Comparison of ENCODE assay signal across 9 cellular contexts in the genomic region with DNA sequence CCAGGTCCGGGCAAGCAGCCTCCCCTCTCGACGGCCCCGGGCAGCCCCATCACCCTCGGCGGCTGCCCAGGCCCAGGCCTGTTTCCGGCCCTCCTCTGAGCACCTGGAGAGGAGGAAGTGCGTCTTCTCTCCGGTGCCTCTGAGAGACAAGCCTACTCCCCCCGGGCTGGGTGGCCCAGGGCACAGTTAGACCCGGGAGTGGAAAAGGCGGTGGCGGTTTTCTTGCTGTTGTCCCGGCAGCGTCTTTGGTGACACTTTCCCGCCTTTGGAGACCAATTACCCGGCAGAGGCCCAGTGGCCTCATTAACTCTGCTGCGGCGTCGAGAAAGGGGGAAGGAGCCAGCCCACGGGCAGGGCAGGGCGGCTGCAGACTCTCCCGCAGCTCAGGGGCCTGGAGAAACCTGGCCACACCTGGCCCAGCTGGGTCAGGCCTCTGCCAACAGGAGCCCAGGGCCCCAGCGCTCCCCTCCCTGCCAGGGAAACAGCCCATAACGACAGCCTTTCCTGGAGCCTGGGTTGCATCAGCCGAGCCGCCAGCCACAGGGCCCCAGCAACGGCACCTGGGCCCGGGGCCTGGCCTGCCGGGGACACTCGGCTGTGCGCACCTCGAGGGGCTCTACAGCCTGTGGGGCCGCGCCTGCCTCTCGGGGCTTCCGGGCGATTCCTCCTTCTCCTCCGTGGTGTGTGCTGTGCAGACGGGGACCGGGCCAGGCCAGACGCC. TPM values are rescaled to one million over a fixed set of nuclear protein-coding genes. Genes with fewer than 3 reads are reported as not detected.
A peak's percentile ranks its signal among the peaks of the same experiment; 100 is the strongest.
DNase-seq lines count a peak whose midpoint lies in the region; TF ChIP-seq lines count a peak whose summit lies in the region.
"Had no signal": no experiment of that assay in that cellular context is flagged by ENCODE, and none has a peak within 500 bp of the region (broad histone marks: within the 10 kb centered on the region; RNA-seq: fewer than 3 reads in every experiment).

No MANE protein-coding gene starts in this region.

- CTCF ChIA-PET in mammary epithelial cell (lab: Charles Lee; ENCODE audit: low non-redundant PET): no interaction called here

- H3K36me3 ChIP-seq in breast epithelium: no peaks in the 10 kb centered on the region
- H3K36me3 ChIP-seq in mammary epithelial cell (ENCODE audit: insufficient read depth, low read length): no peaks in the 10 kb centered on the region
- no peaks in the 10 kb centered on the region for H3K36me3 ChIP-seq in BE2C

- H3K27ac Mint-ChIP-seq in T-helper 1 cell treated with Interleukin-12 subunit alpha and Interleukin-12 subunit beta and Interleukin-4 antibody, amounts not matched to agents 30 μg/mL and 1 μg/mL, for 36 hours: peak overlapping the region; percentile 96

- H3K4me2 ChIP-seq in mammary epithelial cell (ENCODE audit: insufficient read depth, low read depth, low read length): no peak overlapping the region

- H3K79me2 ChIP-seq in mammary epithelial cell (ENCODE audit: insufficient read depth, low read length): no peaks in the 10 kb centered on the region

- H3K9me3 ChIP-seq in breast epithelium (no peaks in the 10 kb centered on the region), mammary epithelial cell (replicated peaks; ENCODE audit: insufficient read depth, low read length) (no peaks in the 10 kb centered on the region), BE2C (no peaks in the 10 kb centered on the region)

- no peak overlapping the region for H3K9ac ChIP-seq in mammary epithelial cell (ENCODE audit: insufficient read depth, low read length)

- H3K9me3 Mint-ChIP-seq in T-helper 1 cell treated with Interleukin-12 subunit alpha and Interleukin-12 subunit beta and Interleukin-4 antibody, amounts not matched to agents 30 μg/mL and 1 μg/mL, for 36 hours: no peaks in the 10 kb centered on the region

- no peak for TF ChIP-seq CTCF in breast epithelium (IDR thresholded peaks at IDR 0.05)
- no peak for TF ChIP-seq CTCF in mammary epithelial cell (conservative IDR thresholded peaks at IDR 0.05 in 1 of 2, IDR thresholded peaks at IDR 0.05 in 1 of 2; ENCODE audit: extremely low read depth in 1 of 2, insufficient read depth in 1 of 2, low read depth in 1 of 2, low read length in 2 of 2)
- TF ChIP-seq CTCF in BE2C (IDR thresholded peaks at IDR 0.05; ENCODE audit: low read depth, low read length): no peak

- no peak for DNase-seq in breast epithelium (ENCODE audit: low spot score in 2 of 2)
- no peak for DNase-seq in mammary epithelial cell
- DNase-seq in effector CD4-positive, alpha-beta T cell: peak; percentile 47
- peak; percentile 46 to 61 for DNase-seq in stimulated activated CD4-positive, alpha-beta T cell treated with anti-CD3 and anti-CD28 coated beads, Interleukin-2, amount 100 ng/mL, for 48 hours
- no peak for DNase-seq in BE2C
- no peak for DNase-seq in medulla oblongata (ENCODE audit: extremely low spot score)
- no peak for DNase-seq in AG08395 (ENCODE audit: low spot score)

- H3K4me1 ChIP-seq in breast epithelium: no peaks in the 10 kb centered on the region
- peaks cover 5% of the 10 kb centered on the region for H3K4me1 ChIP-seq in mammary epithelial cell (ENCODE audit: insufficient read depth, low read length)
- no peaks in the 10 kb centered on the region for H3K4me1 ChIP-seq in BE2C

- no peak overlapping the region for H3K4me3 ChIP-seq in breast epithelium
- H3K4me3 ChIP-seq in mammary epithelial cell (replicated peaks in 1 of 3; ENCODE audit: insufficient read depth in 1 of 3, low read depth in 2 of 3, low read length in 3 of 3): no peak overlapping the region
- H3K4me3 ChIP-seq in BE2C (ENCODE audit: low read depth, low read length): no peak overlapping the region

- 73% methylated on average over 21 of the region's 42 CpGs for WGBS in mammary epithelial cell (ENCODE audit: low coverage, missing lambda C conversion rate)

- H2AFZ ChIP-seq in mammary epithelial cell (ENCODE audit: low read depth, low read length): no peak overlapping the region

- H4K20me1 ChIP-seq in mammary epithelial cell (ENCODE audit: insufficient read depth, low read length): no peaks in the 10 kb centered on the region

- no peaks in the 10 kb centered on the region for H3K27me3 Mint-ChIP-seq in T-helper 1 cell treated with Interleukin-12 subunit alpha and Interleukin-12 subunit beta and Interleukin-4 antibody, amounts not matched to agents 30 μg/mL and 1 μg/mL, for 36 hours (ENCODE audit: low read depth)

- H3K27me3 ChIP-seq in breast epithelium (no peaks in the 10 kb centered on the region), mammary epithelial cell (ENCODE audit: insufficient read depth, low read length) (no peaks in the 10 kb centered on the region), BE2C (no peaks in the 10 kb centered on the region)

- H3K36me3 Mint-ChIP-seq in T-helper 1 cell treated with Interleukin-12 subunit alpha and Interleukin-12 subunit beta and Interleukin-4 antibody, amounts not matched to agents 30 μg/mL and 1 μg/mL, for 36 hours (ENCODE audit: low read depth): no peaks in the 10 kb centered on the region

- peak overlapping the region; percentile 81 to 84 for H3K27ac ChIP-seq in breast epithelium
- no peak overlapping the region for H3K27ac ChIP-seq in mammary epithelial cell (ENCODE audit: insufficient read depth, low read depth, low read length)

- peak overlapping the region; percentile 57 for H3K4me3 Mint-ChIP-seq in T-helper 1 cell treated with Interleukin-12 subunit alpha and Interleukin-12 subunit beta and Interleukin-4 antibody, amounts not matched to agents 30 μg/mL and 1 μg/mL, for 36 hours

- in situ Hi-C loops in mammary epithelial cell (cut with MboI; ENCODE audit: low sequenced_read_pairs in 2 of 2): no loop called here

- dilution Hi-C loops in mammary epithelial cell (cut with HindIII; ENCODE audit: low sequenced_read_pairs): no loop called here

- peaks cover 9% of the 10 kb centered on the region for H3K4me1 Mint-ChIP-seq in T-helper 1 cell treated with Interleukin-12 subunit alpha and Interleukin-12 subunit beta and Interleukin-4 antibody, amounts not matched to agents 30 μg/mL and 1 μg/mL, for 36 hours (ENCODE audit: low read depth)

- TF ChIP-seq POLR2A in breast epithelium (IDR thresholded peaks at IDR 0.05): no peak

- intact Hi-C loops in breast epithelium (cut with DNase I; ENCODE audit: low total_unique reads): no loop called here
- intact Hi-C loops in mammary epithelial cell (cut with micrococcal nuclease): no loop called here

- no TSS peak for BruUV-seq in mammary epithelial cell (replicated peaks; lab: Mats Ljungman, UMichigan)

RNA-seq across cellular contexts. Expression of a gene that starts 28.4 kb away (rescaled TPM):
- 10 to 100 TPM in 2 of 3 donors, 1 to 10 TPM in 1; 6.9 to 24.0 (median 12.5) TPM for total RNA-seq in breast epithelium
- total RNA-seq in mammary epithelial cell: 10 to 100 TPM in 1 of 2 donors, 1 to 10 TPM in 1; 9.5 to 23.8 TPM
- 11.6 TPM for polyA plus RNA-seq in mammary epithelial cell
- polyA minus RNA-seq in mammary epithelial cell: 0.88 TPM
- 32.0 TPM for polyA plus RNA-seq in BE2C (2012; ENCODE audit: insufficient read depth, insufficient read length, low read depth)

RNA-seq across cellular contexts. Expression of a gene that starts 29.4 kb away (rescaled TPM):
- total RNA-seq in breast epithelium (under 1 TPM; 0.15 to 0.33 (median 0.16) TPM), mammary epithelial cell (not detected)
- not detected for polyA plus RNA-seq in mammary epithelial cell
- not detected for polyA minus RNA-seq in mammary epithelial cell
- polyA plus RNA-seq in BE2C (2012; ENCODE audit: insufficient read depth, insufficient read length, low read depth): not detected
- total RNA-seq: activated CD8-positive, alpha-beta memory T cell treated with anti-CD3 and anti-CD28 coated beads for 36 hours had no signal

Comparison
In these comparisons a context has a peak if more than half of its experiments do, and no peak if none do; other contexts are left out.
1. DNase-seq: peak in effector CD4-positive, alpha-beta T cell (single experiment) and stimulated activated CD4-positive, alpha-beta T cell treated with anti-CD3 and anti-CD28 coated beads, Interleukin-2, amount 100 ng/mL, for 48 hours (2 of 2); none in breast epithelium (0 of 2), mammary epithelial cell (single experiment), BE2C (single experiment), medulla oblongata (single experiment) and AG08395 (single experiment).